In genomic region chr2:224219781-224220180, GRCh38 we compare ENCODE assay signal across 24 cellular contexts.
"Had no signal": no experiment of that assay in that cellular context is flagged by ENCODE, and none has a peak within 500 bp of the region (broad histone marks: within the 10 kb centered on the region; RNA-seq: fewer than 3 reads in every experiment).

No MANE protein-coding gene starts in this region.

- H3K4me3 Mint-ChIP-seq: activated B cell treated with CpG ODN at 0.5 μM for 24 hours; activated CD4-positive, alpha-beta T cell treated with anti-CD3 and anti-CD28 coated beads, Interleukin-2, amount 10 ng/mL, durations not matched to agents 24 days and 14 days; activated CD8-positive, alpha-beta memory T cell treated with anti-CD3 and anti-CD28 coated beads, Interleukin-2, amount 10 ng/mL, durations not matched to agents 7 days and 5 days; activated naive CD8-positive, alpha-beta T cell treated with anti-CD3 and anti-CD28 coated beads, Interleukin-2, amount 50 U/mL, for 24 hours; activated T-cell treated with anti-CD3 and anti-CD28 coated beads, Interleukin-2, amount 50 U/mL, for 24 hours; activated T-helper 1 cell treated with anti-CD3 and anti-CD28 coated beads, Interleukin-12 subunit alpha, Interleukin-12 subunit beta, Interleukin-2, Interleukin-4 antibody, amounts not matched to agents 30 ng/mL and 10 ng/mL and 1 ng/mL, durations not matched to agents 14 hours and 24 hours and 36 hours; brain; T-cell had no signal

- H3K4me1 Mint-ChIP-seq: activated B cell treated with CpG ODN at 0.5 μM for 24 hours, T-cell had no signal

- H3K36me3 Mint-ChIP-seq: activated CD8-positive, alpha-beta memory T cell treated with anti-CD3 and anti-CD28 coated beads, Interleukin-2, amount 10 ng/mL, durations not matched to agents 7 days and 5 days; activated naive CD4-positive, alpha-beta T cell treated with anti-CD3 and anti-CD28 coated beads, Interleukin-2, amount 50 U/mL, for 72 hours; brain; T-cell had no signal

- H3K27ac ChIP-seq: ascending aorta had no signal

- H3K27ac Mint-ChIP-seq: activated B cell treated with CpG ODN at 0.5 μM for 24 hours; activated CD4-positive, alpha-beta T cell treated with anti-CD3 and anti-CD28 coated beads, Interleukin-2, amount 10 ng/mL, durations not matched to agents 24 days and 14 days; activated CD8-positive, alpha-beta memory T cell treated with anti-CD3 and anti-CD28 coated beads, Interleukin-2, amount 10 ng/mL, durations not matched to agents 7 days and 5 days; activated naive CD4-positive, alpha-beta T cell treated with anti-CD3 and anti-CD28 coated beads, Interleukin-2, amount 50 U/mL, for 72 hours; activated naive CD8-positive, alpha-beta T cell treated with anti-CD3 and anti-CD28 coated beads, Interleukin-2, amount 50 U/mL, for 24 hours; activated T-cell treated with anti-CD3 and anti-CD28 coated beads, Interleukin-2, amount 50 U/mL, for 24 hours; activated T-helper 1 cell treated with anti-CD3 and anti-CD28 coated beads, Interleukin-12 subunit alpha, Interleukin-12 subunit beta, Interleukin-2, Interleukin-4 antibody, amounts not matched to agents 30 ng/mL and 10 ng/mL and 1 ng/mL, durations not matched to agents 14 hours and 24 hours and 36 hours; T-cell had no signal

- H3K4me3 ChIP-seq: ascending aorta had no signal

- H3K9me3 ChIP-seq: ascending aorta had no signal

- H3K27me3 ChIP-seq: ascending aorta had no signal

- DNase-seq: activated B cell treated with CpG ODN at 0.5 μM for 24 hours; activated CD4-positive, alpha-beta T cell treated with anti-CD3 and anti-CD28 coated beads for 1 hour; activated CD4-positive, alpha-beta T cell treated with anti-CD3 and anti-CD28 coated beads, Interleukin-2, amount 10 ng/mL, durations not matched to agents 24 days and 14 days; activated CD4-positive, alpha-beta T cell treated with anti-CD3 and anti-CD28 coated beads, Interleukin-2, amount 50 U/mL, for 48 hours; activated CD8-positive, alpha-beta memory T cell treated with anti-CD3 and anti-CD28 coated beads, Interleukin-2, amount 10 ng/mL, durations not matched to agents 7 days and 5 days; activated effector memory CD4-positive, alpha-beta T cell treated with Interleukin-2 at 50 U/mL for 16 hours; activated naive CD4-positive, alpha-beta T cell treated with Interleukin-2 at 50 U/mL for 16 hours; activated naive CD8-positive, alpha-beta T cell treated with anti-CD3 and anti-CD28 coated beads, Interleukin-2, amount 50 U/mL, for 24 hours; activated T-cell treated with anti-CD3 and anti-CD28 coated beads, Interleukin-2, amount 50 U/mL, for 24 hours; NCI-H1092; NCI-H1417; NCI-H1930; NCI-H2171; NCI-H2227 treated with DMSO at 0.1 percent for 48 hours; NCI-H69; NK-92 treated with Interleukin-12 subunit alpha and Interleukin-12 subunit beta, amount 100 ng/mL, for 24 hours; SIG-M5; T-cell; T-helper 2 cell; T1000 had no signal

- H3K9me3 Mint-ChIP-seq: activated B cell treated with CpG ODN at 0.5 μM for 24 hours; activated naive CD4-positive, alpha-beta T cell treated with anti-CD3 and anti-CD28 coated beads, Interleukin-2, amount 50 U/mL, for 72 hours; activated naive CD8-positive, alpha-beta T cell treated with anti-CD3 and anti-CD28 coated beads, Interleukin-2, amount 50 U/mL, for 24 hours; activated T-cell treated with anti-CD3 and anti-CD28 coated beads, Interleukin-2, amount 50 U/mL, for 24 hours; activated T-helper 1 cell treated with anti-CD3 and anti-CD28 coated beads, Interleukin-12 subunit alpha, Interleukin-12 subunit beta, Interleukin-2, Interleukin-4 antibody, amounts not matched to agents 30 ng/mL and 10 ng/mL and 1 ng/mL, durations not matched to agents 14 hours and 24 hours and 36 hours; T-cell had no signal

- H3K36me3 ChIP-seq: ascending aorta had no signal

- ATAC-seq: activated CD8-positive, alpha-beta memory T cell treated with anti-CD3 and anti-CD28 coated beads, Interleukin-2, amount 10 ng/mL, durations not matched to agents 7 days and 5 days; activated naive CD8-positive, alpha-beta T cell treated with anti-CD3 and anti-CD28 coated beads, Interleukin-2, amount 50 U/mL, for 24 hours; T-cell had no signal
